1 cellular context compared by ENCODE assay signal in the genomic region with DNA sequence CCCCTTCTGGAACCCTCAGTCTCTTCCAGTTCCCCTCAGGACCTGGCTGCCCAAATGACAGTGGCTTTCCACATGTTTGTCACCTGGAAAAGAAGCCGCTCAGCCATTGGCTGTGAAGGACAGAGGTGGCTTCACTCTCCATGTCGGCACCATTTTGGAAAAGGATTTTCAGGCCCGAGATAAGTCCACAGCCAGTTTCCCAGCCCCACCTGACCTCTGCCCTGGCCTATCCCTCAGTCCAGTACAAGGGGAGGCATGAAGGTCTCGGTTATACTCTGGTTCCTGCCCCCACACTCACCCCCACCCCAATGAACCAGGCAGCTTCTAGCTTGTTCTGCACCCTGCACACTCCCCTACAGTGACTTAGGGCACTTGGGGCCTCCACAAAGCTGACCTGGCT.
TF ChIP-seq lines count a peak whose summit lies in the region.

No MANE protein-coding gene starts in this region.

TF ChIP-seq in HepG2, 621 proteins besides CTCF, POLR2A, EP300 and RAD21 (continues in another document):
- TF ChIP-seq, protein P1, sequence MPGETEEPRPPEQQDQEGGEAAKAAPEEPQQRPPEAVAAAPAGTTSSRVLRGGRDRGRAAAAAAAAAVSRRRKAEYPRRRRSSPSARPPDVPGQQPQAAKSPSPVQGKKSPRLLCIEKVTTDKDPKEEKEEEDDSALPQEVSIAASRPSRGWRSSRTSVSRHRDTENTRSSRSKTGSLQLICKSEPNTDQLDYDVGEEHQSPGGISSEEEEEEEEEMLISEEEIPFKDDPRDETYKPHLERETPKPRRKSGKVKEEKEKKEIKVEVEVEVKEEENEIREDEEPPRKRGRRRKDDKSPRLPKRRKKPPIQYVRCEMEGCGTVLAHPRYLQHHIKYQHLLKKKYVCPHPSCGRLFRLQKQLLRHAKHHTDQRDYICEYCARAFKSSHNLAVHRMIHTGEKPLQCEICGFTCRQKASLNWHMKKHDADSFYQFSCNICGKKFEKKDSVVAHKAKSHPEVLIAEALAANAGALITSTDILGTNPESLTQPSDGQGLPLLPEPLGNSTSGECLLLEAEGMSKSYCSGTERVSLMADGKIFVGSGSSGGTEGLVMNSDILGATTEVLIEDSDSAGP (CRISPR knock-in tag; IDR thresholded peaks at IDR 0.05; ENCODE audit: borderline replicate concordance) = peak; percentile 62; the same call in 1 of the 2 replicates
- TF ChIP-seq MXD4 (CRISPR knock-in tag; IDR thresholded peaks at IDR 0.05) (0 out of 2 replicates have a peak, but pooled peaks have one; percentile 10), ZNF747 (CRISPR knock-in tag; IDR thresholded peaks at IDR 0.05; ENCODE audit: borderline replicate concordance) (0 out of 2 replicates have a peak, but pooled peaks have one; percentile 10), GLI4 (CRISPR knock-in tag; IDR thresholded peaks at IDR 0.05; ENCODE audit: borderline replicate concordance) (peak; percentile 86; the same call in 1 of the 2 replicates), FOXK1 (CRISPR knock-in tag; IDR thresholded peaks at IDR 0.05; ENCODE audit: borderline replicate concordance, low read depth) (no peak), ZNF850 (CRISPR knock-in tag; conservative IDR thresholded peaks at IDR 0.05) (no peak; the same call in 1 of the 2 replicates), GTF2F1 (IDR thresholded peaks at IDR 0.05; ENCODE audit: low read length) (no peak), RFXANK (CRISPR knock-in tag; IDR thresholded peaks at IDR 0.05) (no peak), HOXD1 (CRISPR knock-in tag; IDR thresholded peaks at IDR 0.05) (no peak), PAF1 (CRISPR knock-in tag; IDR thresholded peaks at IDR 0.05) (no peak), ATF7-NPFF (CRISPR knock-in tag; IDR thresholded peaks at IDR 0.05; ENCODE audit: low read depth) (peak; percentile 24; the same call in 1 of the 2 replicates), GZF1 (CRISPR knock-in tag; IDR thresholded peaks at IDR 0.05) (0 out of 2 replicates have a peak, but pooled peaks have one; percentile 9), RBFOX2 (IDR thresholded peaks at IDR 0.05; ENCODE audit: low read depth, low read length) (no peak), ZMYM3 (CRISPR knock-in tag; IDR thresholded peaks at IDR 0.05) (no peak; the same call in 1 of the 2 replicates), ZFP82 (CRISPR knock-in tag; IDR thresholded peaks at IDR 0.05; ENCODE audit: borderline replicate concordance) (peak; percentile 66; the same call in 1 of the 2 replicates), MXI1 (IDR thresholded peaks at IDR 0.05; ENCODE audit: borderline replicate concordance, low read depth, low read length) (no peak), NFKB2 (CRISPR knock-in tag; IDR thresholded peaks at IDR 0.05; ENCODE audit: borderline replicate concordance) (0 out of 2 replicates have a peak, but pooled peaks have one; percentile 53), YEATS4 (CRISPR knock-in tag; IDR thresholded peaks at IDR 0.05; ENCODE audit: borderline replicate concordance) (peak; percentile 30), KDM6A (CRISPR knock-in tag; IDR thresholded peaks at IDR 0.05; ENCODE audit: low read depth) (no peak), LCORL (IDR thresholded peaks at IDR 0.05) (no peak), LCORL (CRISPR knock-in tag; IDR thresholded peaks at IDR 0.05) (no peak), JUN (CRISPR knock-in tag; IDR thresholded peaks at IDR 0.05) (no peak), ZNF17 (CRISPR knock-in tag; IDR thresholded peaks at IDR 0.05) (0 out of 2 replicates have a peak, but pooled peaks have one; percentile 29), ZNF101 (CRISPR knock-in tag; IDR thresholded peaks at IDR 0.05; ENCODE audit: borderline replicate concordance, low read depth) (no peak), ZNF790 (CRISPR knock-in tag; IDR thresholded peaks at IDR 0.05; ENCODE audit: borderline replicate concordance) (no peak), ZNF207 (IDR thresholded peaks at IDR 0.05; ENCODE audit: borderline replicate concordance) (no peak), CHD4 (IDR thresholded peaks at IDR 0.05; ENCODE audit: borderline replicate concordance, low read length) (0 out of 2 replicates have a peak, but pooled peaks have one; percentile 18), CAMTA2 (CRISPR knock-in tag; IDR thresholded peaks at IDR 0.05; ENCODE audit: borderline replicate concordance) (no peak), ATF1 (CRISPR knock-in tag; IDR thresholded peaks at IDR 0.05) (no peak)
- TF ChIP-seq, protein P2, sequence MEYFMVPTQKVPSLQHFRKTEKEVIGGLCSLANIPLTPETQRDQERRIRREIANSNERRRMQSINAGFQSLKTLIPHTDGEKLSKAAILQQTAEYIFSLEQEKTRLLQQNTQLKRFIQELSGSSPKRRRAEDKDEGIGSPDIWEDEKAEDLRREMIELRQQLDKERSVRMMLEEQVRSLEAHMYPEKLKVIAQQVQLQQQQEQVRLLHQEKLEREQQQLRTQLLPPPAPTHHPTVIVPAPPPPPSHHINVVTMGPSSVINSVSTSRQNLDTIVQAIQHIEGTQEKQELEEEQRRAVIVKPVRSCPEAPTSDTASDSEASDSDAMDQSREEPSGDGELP (IDR thresholded peaks at IDR 0.05; ENCODE audit: borderline replicate concordance, low read depth) = peak; percentile 6; the same call in 1 of the 2 replicates
- TF ChIP-seq, protein P3, sequence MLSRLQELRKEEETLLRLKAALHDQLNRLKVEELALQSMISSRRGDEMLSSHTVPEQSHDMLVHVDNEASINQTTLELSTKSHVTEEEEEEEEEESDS (CRISPR knock-in tag; IDR thresholded peaks at IDR 0.05; ENCODE audit: borderline replicate concordance) = no peak
- TF ChIP-seq, protein P4, sequence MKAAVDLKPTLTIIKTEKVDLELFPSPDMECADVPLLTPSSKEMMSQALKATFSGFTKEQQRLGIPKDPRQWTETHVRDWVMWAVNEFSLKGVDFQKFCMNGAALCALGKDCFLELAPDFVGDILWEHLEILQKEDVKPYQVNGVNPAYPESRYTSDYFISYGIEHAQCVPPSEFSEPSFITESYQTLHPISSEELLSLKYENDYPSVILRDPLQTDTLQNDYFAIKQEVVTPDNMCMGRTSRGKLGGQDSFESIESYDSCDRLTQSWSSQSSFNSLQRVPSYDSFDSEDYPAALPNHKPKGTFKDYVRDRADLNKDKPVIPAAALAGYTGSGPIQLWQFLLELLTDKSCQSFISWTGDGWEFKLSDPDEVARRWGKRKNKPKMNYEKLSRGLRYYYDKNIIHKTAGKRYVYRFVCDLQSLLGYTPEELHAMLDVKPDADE (CRISPR knock-in tag; IDR thresholded peaks at IDR 0.05) = no peak
- TF ChIP-seq, protein P5, sequence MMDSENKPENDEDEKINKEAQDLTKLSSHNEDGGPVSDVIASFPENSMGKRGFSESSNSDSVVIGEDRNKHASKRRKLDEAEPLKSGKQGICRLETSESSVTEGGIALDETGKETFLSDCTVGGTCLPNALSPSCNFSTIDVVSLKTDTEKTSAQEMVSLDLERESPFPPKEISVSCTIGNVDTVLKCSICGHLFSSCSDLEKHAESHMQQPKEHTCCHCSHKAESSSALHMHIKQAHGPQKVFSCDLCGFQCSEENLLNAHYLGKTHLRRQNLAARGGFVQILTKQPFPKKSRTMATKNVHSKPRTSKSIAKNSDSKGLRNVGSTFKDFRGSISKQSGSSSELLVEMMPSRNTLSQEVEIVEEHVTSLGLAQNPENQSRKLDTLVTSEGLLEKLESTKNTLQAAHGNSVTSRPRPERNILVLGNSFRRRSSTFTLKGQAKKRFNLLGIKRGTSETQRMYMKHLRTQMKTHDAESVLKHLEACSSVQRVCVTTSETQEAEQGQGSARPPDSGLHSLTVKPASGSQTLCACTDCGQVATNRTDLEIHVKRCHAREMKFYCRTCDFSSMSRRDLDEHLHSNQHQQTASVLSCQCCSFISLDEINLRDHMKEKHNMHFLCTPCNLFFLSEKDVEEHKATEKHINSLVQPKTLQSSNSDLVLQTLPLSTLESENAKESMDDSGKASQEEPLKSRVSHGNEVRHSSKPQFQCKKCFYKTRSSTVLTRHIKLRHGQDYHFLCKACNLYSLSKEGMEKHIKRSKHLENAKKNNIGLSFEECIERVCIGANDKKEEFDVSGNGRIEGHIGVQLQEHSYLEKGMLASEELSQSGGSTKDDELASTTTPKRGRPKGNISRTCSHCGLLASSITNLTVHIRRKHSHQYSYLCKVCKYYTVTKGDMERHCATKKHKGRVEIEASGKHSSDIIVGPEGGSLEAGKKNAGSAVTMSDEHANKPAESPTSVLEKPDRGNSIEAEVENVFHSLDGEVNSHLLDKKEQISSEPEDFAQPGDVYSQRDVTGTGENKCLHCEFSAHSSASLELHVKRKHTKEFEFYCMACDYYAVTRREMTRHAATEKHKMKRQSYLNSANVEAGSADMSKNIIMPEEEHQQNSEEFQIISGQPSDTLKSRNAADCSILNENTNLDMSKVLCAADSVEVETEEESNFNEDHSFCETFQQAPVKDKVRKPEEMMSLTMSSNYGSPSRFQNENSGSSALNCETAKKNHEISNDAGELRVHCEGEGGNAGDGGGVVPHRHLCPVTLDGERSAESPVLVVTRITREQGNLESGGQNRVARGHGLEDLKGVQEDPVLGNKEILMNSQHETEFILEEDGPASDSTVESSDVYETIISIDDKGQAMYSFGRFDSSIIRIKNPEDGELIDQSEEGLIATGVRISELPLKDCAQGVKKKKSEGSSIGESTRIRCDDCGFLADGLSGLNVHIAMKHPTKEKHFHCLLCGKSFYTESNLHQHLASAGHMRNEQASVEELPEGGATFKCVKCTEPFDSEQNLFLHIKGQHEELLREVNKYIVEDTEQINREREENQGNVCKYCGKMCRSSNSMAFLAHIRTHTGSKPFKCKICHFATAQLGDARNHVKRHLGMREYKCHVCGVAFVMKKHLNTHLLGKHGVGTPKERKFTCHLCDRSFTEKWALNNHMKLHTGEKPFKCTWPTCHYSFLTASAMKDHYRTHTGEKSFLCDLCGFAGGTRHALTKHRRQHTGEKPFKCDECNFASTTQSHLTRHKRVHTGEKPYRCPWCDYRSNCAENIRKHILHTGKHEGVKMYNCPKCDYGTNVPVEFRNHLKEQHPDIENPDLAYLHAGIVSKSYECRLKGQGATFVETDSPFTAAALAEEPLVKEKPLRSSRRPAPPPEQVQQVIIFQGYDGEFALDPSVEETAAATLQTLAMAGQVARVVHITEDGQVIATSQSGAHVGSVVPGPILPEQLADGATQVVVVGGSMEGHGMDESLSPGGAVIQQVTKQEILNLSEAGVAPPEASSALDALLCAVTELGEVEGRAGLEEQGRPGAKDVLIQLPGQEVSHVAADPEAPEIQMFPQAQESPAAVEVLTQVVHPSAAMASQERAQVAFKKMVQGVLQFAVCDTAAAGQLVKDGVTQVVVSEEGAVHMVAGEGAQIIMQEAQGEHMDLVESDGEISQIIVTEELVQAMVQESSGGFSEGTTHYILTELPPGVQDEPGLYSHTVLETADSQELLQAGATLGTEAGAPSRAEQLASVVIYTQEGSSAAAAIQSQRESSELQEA (CRISPR knock-in tag; IDR thresholded peaks at IDR 0.05; ENCODE audit: not compliant biosample characterization) = peak; percentile 33
- TF ChIP-seq, protein P6, sequence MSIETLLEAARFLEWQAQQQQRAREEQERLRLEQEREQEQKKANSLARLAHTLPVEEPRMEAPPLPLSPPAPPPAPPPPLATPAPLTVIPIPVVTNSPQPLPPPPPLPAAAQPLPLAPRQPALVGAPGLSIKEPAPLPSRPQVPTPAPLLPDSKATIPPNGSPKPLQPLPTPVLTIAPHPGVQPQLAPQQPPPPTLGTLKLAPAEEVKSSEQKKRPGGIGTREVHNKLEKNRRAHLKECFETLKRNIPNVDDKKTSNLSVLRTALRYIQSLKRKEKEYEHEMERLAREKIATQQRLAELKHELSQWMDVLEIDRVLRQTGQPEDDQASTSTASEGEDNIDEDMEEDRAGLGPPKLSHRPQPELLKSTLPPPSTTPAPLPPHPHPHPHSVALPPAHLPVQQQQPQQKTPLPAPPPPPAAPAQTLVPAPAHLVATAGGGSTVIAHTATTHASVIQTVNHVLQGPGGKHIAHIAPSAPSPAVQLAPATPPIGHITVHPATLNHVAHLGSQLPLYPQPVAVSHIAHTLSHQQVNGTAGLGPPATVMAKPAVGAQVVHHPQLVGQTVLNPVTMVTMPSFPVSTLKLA (IDR thresholded peaks at IDR 0.05) = no peak
- TF ChIP-seq, protein P7, sequence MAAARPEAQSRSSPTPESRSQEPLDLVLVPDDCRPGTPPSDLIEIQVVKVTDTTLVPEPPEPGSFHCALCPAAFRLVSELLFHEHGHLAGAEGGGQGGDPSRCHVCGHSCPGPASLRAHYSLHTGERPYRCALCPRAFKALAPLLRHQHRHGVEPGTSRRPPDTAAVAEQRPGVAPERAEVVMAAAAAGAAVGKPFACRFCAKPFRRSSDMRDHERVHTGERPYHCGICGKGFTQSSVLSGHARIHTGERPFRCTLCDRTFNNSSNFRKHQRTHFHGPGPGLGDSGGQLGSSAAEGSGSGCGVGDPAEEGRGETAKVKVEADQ (CRISPR knock-in tag; IDR thresholded peaks at IDR 0.05; ENCODE audit: borderline replicate concordance) = 0 out of 2 replicates have a peak, but pooled peaks have one; percentile 28
- TF ChIP-seq, protein P8, sequence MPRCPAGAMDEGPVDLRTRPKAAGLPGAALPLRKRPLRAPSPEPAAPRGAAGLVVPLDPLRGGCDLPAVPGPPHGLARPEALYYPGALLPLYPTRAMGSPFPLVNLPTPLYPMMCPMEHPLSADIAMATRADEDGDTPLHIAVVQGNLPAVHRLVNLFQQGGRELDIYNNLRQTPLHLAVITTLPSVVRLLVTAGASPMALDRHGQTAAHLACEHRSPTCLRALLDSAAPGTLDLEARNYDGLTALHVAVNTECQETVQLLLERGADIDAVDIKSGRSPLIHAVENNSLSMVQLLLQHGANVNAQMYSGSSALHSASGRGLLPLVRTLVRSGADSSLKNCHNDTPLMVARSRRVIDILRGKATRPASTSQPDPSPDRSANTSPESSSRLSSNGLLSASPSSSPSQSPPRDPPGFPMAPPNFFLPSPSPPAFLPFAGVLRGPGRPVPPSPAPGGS (CRISPR knock-in tag; IDR thresholded peaks at IDR 0.05) = no peak
- TF ChIP-seq, protein P9, sequence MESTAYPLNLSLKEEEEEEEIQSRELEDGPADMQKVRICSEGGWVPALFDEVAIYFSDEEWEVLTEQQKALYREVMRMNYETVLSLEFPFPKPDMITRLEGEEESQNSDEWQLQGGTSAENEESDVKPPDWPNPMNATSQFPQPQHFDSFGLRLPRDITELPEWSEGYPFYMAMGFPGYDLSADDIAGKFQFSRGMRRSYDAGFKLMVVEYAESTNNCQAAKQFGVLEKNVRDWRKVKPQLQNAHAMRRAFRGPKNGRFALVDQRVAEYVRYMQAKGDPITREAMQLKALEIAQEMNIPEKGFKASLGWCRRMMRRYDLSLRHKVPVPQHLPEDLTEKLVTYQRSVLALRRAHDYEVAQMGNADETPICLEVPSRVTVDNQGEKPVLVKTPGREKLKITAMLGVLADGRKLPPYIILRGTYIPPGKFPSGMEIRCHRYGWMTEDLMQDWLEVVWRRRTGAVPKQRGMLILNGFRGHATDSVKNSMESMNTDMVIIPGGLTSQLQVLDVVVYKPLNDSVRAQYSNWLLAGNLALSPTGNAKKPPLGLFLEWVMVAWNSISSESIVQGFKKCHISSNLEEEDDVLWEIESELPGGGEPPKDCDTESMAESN (CRISPR knock-in tag; conservative IDR thresholded peaks at IDR 0.05) = 0 out of 2 replicates have a peak, but pooled peaks have one; percentile 2
- TF ChIP-seq, protein P10, sequence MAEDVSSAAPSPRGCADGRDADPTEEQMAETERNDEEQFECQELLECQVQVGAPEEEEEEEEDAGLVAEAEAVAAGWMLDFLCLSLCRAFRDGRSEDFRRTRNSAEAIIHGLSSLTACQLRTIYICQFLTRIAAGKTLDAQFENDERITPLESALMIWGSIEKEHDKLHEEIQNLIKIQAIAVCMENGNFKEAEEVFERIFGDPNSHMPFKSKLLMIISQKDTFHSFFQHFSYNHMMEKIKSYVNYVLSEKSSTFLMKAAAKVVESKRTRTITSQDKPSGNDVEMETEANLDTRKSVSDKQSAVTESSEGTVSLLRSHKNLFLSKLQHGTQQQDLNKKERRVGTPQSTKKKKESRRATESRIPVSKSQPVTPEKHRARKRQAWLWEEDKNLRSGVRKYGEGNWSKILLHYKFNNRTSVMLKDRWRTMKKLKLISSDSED (CRISPR knock-in tag; IDR thresholded peaks at IDR 0.05) = no peak
